ENCODE assay signal across 20 cellular contexts in the genomic region with DNA sequence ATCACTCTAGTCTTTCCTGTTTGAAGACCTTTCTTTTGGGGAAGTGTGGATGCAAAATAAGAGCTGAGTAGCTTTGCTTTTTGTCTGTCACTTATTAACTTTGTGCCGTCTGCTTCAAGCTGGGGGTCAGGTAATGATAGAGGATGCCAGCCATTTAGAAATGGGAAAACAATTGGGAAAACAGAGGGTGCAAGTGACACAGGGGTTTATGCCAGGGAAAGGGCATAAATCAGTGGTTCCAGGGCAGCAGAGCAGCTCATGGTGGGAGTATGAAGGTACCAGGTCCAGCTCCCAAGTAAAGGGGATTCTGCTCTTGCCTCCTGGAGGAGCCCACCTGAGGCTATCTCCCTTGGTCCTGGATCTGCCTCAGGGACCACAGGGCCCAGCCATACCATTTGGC.
DNase-seq lines count a peak whose midpoint lies in the region; ATAC-seq, FAIRE-seq and TF ChIP-seq lines count a peak whose summit lies in the region.
"Had no signal": no experiment of that assay in that cellular context is flagged by ENCODE, and none has a peak within 500 bp of the region (broad histone marks: within the 10 kb centered on the region; RNA-seq: fewer than 3 reads in every experiment).

No MANE protein-coding gene starts in this region.

- TF ChIP-seq RAD21 in liver (IDR thresholded peaks at IDR 0.05) (no peak), HepG2 (CRISPR knock-in tag; IDR thresholded peaks at IDR 0.05) (no peak)

- H4K20me1 ChIP-seq in HepG2 (ENCODE audit: insufficient read depth, low read length) = no peaks in the 10 kb centered on the region
- H4K20me1 ChIP-seq: BLaER1 treated with 17β-estradiol and CSF1 and Interleukin-3, amounts not matched to agents 10 nM and 100 nM had no signal

- H3K4me3 ChIP-seq in liver (ENCODE audit: low read depth in 1 of 3, low read length in 3 of 3) (no peak overlapping the region), HepG2 (replicated peaks in 1 of 3; ENCODE audit: insufficient read depth in 1 of 3, low read depth in 2 of 3, low read length in 3 of 3) (no peak overlapping the region), right lobe of liver (no peak overlapping the region)
- H3K4me3 ChIP-seq: A549; BLaER1 treated with 17β-estradiol and CSF1 and Interleukin-3, amounts not matched to agents 10 nM and 100 nM had no signal

- CTCF ChIA-PET in HepG2 (lab: Yijun Ruan, JAX; ENCODE audit: low intra/inter-chr PET ratio, low total read pairs) = no interaction called here

- TF ChIP-seq EP300 in HepG2 (IDR thresholded peaks at IDR 0.05; ENCODE audit: low read depth in 2 of 2, low read length in 2 of 2) (no peak), HepG2 (CRISPR knock-in tag; IDR thresholded peaks at IDR 0.05; ENCODE audit: borderline replicate concordance) (no peak)

- H3K27ac ChIP-seq in liver (ENCODE audit: low read depth in 1 of 2, low read length in 2 of 2) (peak overlapping the region; percentile 19 to 70), HepG2 (ENCODE audit: extremely low read length, insufficient read depth, low read length) (no peak overlapping the region), right lobe of liver (peak overlapping the region in 1 of 3 donors; percentile 10)
- H3K27ac ChIP-seq: 22Rv1; A549; BLaER1 treated with 17β-estradiol and CSF1 and Interleukin-3, amounts not matched to agents 10 nM and 100 nM; C4-2B had no signal

- H2AFZ ChIP-seq in HepG2 (ENCODE audit: low read length) = no peak overlapping the region

- TF ChIP-seq POLR2A in HepG2 (IDR thresholded peaks at IDR 0.05; ENCODE audit: insufficient read depth in 1 of 2, low read depth in 2 of 2, low read length in 2 of 2) (no peak), right lobe of liver (IDR thresholded peaks at IDR 0.05) (no peak)

- H3K9ac ChIP-seq in liver (ENCODE audit: low read depth in 1 of 2, low read length in 2 of 2) (no peak overlapping the region), HepG2 (ENCODE audit: insufficient read depth, low read depth, low read length) (no peak overlapping the region)
- H3K9ac ChIP-seq: BLaER1 treated with 17β-estradiol and CSF1 and Interleukin-3, amounts not matched to agents 10 nM and 100 nM had no signal

- TF ChIP-seq CTCF in liver (IDR thresholded peaks at IDR 0.05; ENCODE audit: low read depth, low read length, missing input control) (no peak), HepG2 (CRISPR knock-in tag; IDR thresholded peaks at IDR 0.05) (no peak), right lobe of liver (IDR thresholded peaks at IDR 0.05) (no peak)

- intact Hi-C loops in HepG2 (cut with micrococcal nuclease; ENCODE audit: unreplicated experiment) (no loop called here), right lobe of liver (cut with DNase I) (loop anchor here (5.0 kb wide), 1 partner anchor 312 kb away; no protein-coding TSS in a partner anchor)

- no peak for FAIRE-seq in HepG2 (lab: Jason Lieb, UNC)
- FAIRE-seq: D721Med, G401.6, GM12891, GM19239 had no signal

- BruUV-seq in HepG2 (replicated peaks; lab: Mats Ljungman, UMichigan) = no TSS peak

- H3K4me2 ChIP-seq in HepG2 (ENCODE audit: low read depth, low read length) = no peak overlapping the region
- H3K4me2 ChIP-seq: A549; BLaER1 treated with 17β-estradiol and CSF1 and Interleukin-3, amounts not matched to agents 10 nM and 100 nM had no signal

- H3K9me3 ChIP-seq in liver (ENCODE audit: control insufficient read depth in 4 of 4, low read length in 3 of 4) = no peaks in the 10 kb centered on the region
- no peaks in the 10 kb centered on the region for H3K9me3 ChIP-seq in HepG2 (ENCODE audit: low read length)
- H3K9me3 ChIP-seq in right lobe of liver = no peaks in the 10 kb centered on the region
- H3K9me3 ChIP-seq: A549, Caco-2 had no signal

- H3K27me3 ChIP-seq in liver (ENCODE audit: control insufficient read depth in 4 of 4, insufficient read depth in 4 of 4, low read length in 3 of 4) = peaks cover 0 to 3% (median 0%) of the 10 kb centered on the region in 4 donors
- 0 out of 5 replicates have a peak, but pooled peaks cover 0 to 10% of the 10 kb centered on the region in 2 experiments for H3K27me3 ChIP-seq in HepG2 (ENCODE audit: control insufficient read depth in 1 of 2, insufficient read depth in 2 of 2, low read length in 2 of 2)
- H3K27me3 ChIP-seq in right lobe of liver = no peaks in the 10 kb centered on the region

- in situ Hi-C loops in HepG2 (cut with HindIII; ENCODE audit: extremely low pct_ligation_motif_present, low pct_unique_long_range_greater_than_20kb) = loop anchor here (5.0 kb wide), 1 partner anchor 312 kb away; no protein-coding TSS in a partner anchor

- POLR2A ChIA-PET in HepG2 (lab: Yijun Ruan, JAX) = no interaction called here

- DNase-seq in HepG2 (ENCODE audit: low spot score) (no peak), right lobe of liver (peak in 1 of 3 donors; percentile 49), cerebellar cortex (ENCODE audit: low spot score) (no peak), NOMO-1 treated with dmso at 0.1 percent for 144 hours (lab: John Stamatoyannopoulos, UW; ENCODE audit: unreplicated experiment) (no peak)
- DNase-seq: AML-193; Caco-2; Calu3; CD4-positive, alpha-beta T cell; CD8-positive, alpha-beta T cell; DMS79 treated with DMSO at 0.1 percent for 48 hours; GF-D8 had no signal

- H3K4me1 ChIP-seq in liver (ENCODE audit: control insufficient read depth in 4 of 4, insufficient read depth in 4 of 4, low read length in 3 of 4) = peaks cover 1 to 31% (median 18%) of the 10 kb centered on the region in 4 donors
- H3K4me1 ChIP-seq in HepG2 (ENCODE audit: insufficient read depth, low read length) = no peaks in the 10 kb centered on the region
- H3K4me1 ChIP-seq in right lobe of liver = peaks cover 0 to 17% (median 2%) of the 10 kb centered on the region in 4 donors
- H3K4me1 ChIP-seq: Caco-2 had no signal

- 31% methylated on average over 1 of the region's 1 CpG for WGBS in liver
- WGBS in HepG2 (ENCODE audit: low lambda C conversion rate) = 0% methylated on average over 1 of the region's 1 CpG
- WGBS in right lobe of liver (ENCODE audit: insufficient coverage, low coverage, low lambda C conversion rate, missing lambda C conversion rate) = 30% methylated on average over 1 of the region's 1 CpG

- no peaks in the 10 kb centered on the region for H3K79me2 ChIP-seq in HepG2 (ENCODE audit: insufficient read depth, low read length)

- H3K36me3 ChIP-seq in liver (ENCODE audit: control insufficient read depth in 4 of 4, insufficient read depth in 3 of 4, low read depth in 1 of 4, low read length in 3 of 4) (no peaks in the 10 kb centered on the region), HepG2 (replicated peaks in 1 of 2; ENCODE audit: control insufficient read depth in 1 of 2, insufficient read depth in 2 of 2, low read length in 2 of 2) (no peaks in the 10 kb centered on the region), right lobe of liver (no peaks in the 10 kb centered on the region)
- H3K36me3 ChIP-seq: BLaER1 treated with 17β-estradiol and CSF1 and Interleukin-3, amounts not matched to agents 10 nM and 100 nM had no signal

- ATAC-seq in HepG2 = no peak
- ATAC-seq in right lobe of liver = peak; percentile 13 to 48 (median 32)
- ATAC-seq: A549; CD8-positive, alpha-beta T cell had no signal

TF ChIP-seq in liver, 16 proteins besides CTCF, POLR2A, EP300 and RAD21:
- TF ChIP-seq HNF4A (conservative IDR thresholded peaks at IDR 0.05) = peak in 1 of 2 donors; percentile 33
- peak in 1 of 2 donors; percentile 50 for TF ChIP-seq RXRA (IDR thresholded peaks at IDR 0.05)
- TF ChIP-seq GABPA (IDR thresholded peaks at IDR 0.05 in 1 of 2, conservative IDR thresholded peaks at IDR 0.05 in 1 of 2) = no peak
- TF ChIP-seq, protein P1, sequence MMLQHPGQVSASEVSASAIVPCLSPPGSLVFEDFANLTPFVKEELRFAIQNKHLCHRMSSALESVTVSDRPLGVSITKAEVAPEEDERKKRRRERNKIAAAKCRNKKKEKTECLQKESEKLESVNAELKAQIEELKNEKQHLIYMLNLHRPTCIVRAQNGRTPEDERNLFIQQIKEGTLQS (IDR thresholded peaks at IDR 0.05) = no peak
TF ChIP-seq in liver: peak in this region for 2.

TF ChIP-seq in HepG2, 621 proteins besides CTCF, POLR2A, EP300 and RAD21:
- no peak for TF ChIP-seq AKAP8 (CRISPR knock-in tag; IDR thresholded peaks at IDR 0.05)
- TF ChIP-seq, protein P2, sequence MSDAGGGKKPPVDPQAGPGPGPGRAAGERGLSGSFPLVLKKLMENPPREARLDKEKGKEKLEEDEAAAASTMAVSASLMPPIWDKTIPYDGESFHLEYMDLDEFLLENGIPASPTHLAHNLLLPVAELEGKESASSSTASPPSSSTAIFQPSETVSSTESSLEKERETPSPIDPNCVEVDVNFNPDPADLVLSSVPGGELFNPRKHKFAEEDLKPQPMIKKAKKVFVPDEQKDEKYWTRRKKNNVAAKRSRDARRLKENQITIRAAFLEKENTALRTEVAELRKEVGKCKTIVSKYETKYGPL (CRISPR knock-in tag; IDR thresholded peaks at IDR 0.05) = no peak
- TF ChIP-seq KDM5A (IDR thresholded peaks at IDR 0.05; ENCODE audit: borderline replicate concordance, low read length) = no peak
- TF ChIP-seq HMG20A (CRISPR knock-in tag; IDR thresholded peaks at IDR 0.05; ENCODE audit: borderline replicate concordance) = no peak
- TF ChIP-seq ZNF724P (CRISPR knock-in tag; IDR thresholded peaks at IDR 0.05; ENCODE audit: borderline replicate concordance) = no peak
- no peak for TF ChIP-seq SNAPC2 (CRISPR knock-in tag; IDR thresholded peaks at IDR 0.05)
- TF ChIP-seq HDAC1 (CRISPR knock-in tag; IDR thresholded peaks at IDR 0.05) = no peak
- no peak for TF ChIP-seq ZNF567 (CRISPR knock-in tag; IDR thresholded peaks at IDR 0.05; ENCODE audit: borderline replicate concordance)
- TF ChIP-seq TEAD3 (CRISPR knock-in tag; optimal IDR thresholded peaks at IDR 0.05; ENCODE audit: borderline replicate concordance) = no peak
- TF ChIP-seq SRSF4 (IDR thresholded peaks at IDR 0.05; ENCODE audit: low read depth, low read length, poor library complexity, severe bottlenecking) = no peak
- TF ChIP-seq, protein P3, sequence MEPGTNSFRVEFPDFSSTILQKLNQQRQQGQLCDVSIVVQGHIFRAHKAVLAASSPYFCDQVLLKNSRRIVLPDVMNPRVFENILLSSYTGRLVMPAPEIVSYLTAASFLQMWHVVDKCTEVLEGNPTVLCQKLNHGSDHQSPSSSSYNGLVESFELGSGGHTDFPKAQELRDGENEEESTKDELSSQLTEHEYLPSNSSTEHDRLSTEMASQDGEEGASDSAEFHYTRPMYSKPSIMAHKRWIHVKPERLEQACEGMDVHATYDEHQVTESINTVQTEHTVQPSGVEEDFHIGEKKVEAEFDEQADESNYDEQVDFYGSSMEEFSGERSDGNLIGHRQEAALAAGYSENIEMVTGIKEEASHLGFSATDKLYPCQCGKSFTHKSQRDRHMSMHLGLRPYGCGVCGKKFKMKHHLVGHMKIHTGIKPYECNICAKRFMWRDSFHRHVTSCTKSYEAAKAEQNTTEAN (CRISPR knock-in tag; conservative IDR thresholded peaks at IDR 0.05) = no peak
